17 cellular contexts compared by ENCODE assay signal in genomic region chr17:60743282-60743681, GRCh38.
DNase-seq lines count a peak whose midpoint lies in the region; ATAC-seq and TF ChIP-seq lines count a peak whose summit lies in the region.
"Had no signal": no experiment of that assay in that cellular context is flagged by ENCODE, and none has a peak within 500 bp of the region (broad histone marks: within the 10 kb centered on the region; RNA-seq: fewer than 3 reads in every experiment).

No MANE protein-coding gene starts in this region.

- H3K27ac Mint-ChIP-seq in chondrocyte (ENCODE audit: unreplicated experiment), result peak overlapping the region; percentile 49
- H3K27ac Mint-ChIP-seq: activated CD4-positive, alpha-beta memory T cell treated with anti-CD3 and anti-CD28 coated beads for 36 hours; activated T-helper 17 cell treated with anti-CD3 and anti-CD28 coated beads, Interleukin-2, amount 50 U/mL, for 72 hours had no signal

- no peaks in the 10 kb centered on the region for H3K9me3 Mint-ChIP-seq in chondrocyte (ENCODE audit: low read depth)
- H3K9me3 Mint-ChIP-seq: activated CD4-positive, alpha-beta memory T cell treated with anti-CD3 and anti-CD28 coated beads for 36 hours; activated T-helper 17 cell treated with anti-CD3 and anti-CD28 coated beads, Interleukin-2, amount 50 U/mL, for 72 hours had no signal

- peak overlapping the region; percentile 30 for H3K27ac ChIP-seq in suprapubic skin
- H3K27ac ChIP-seq: colonic mucosa had no signal

- H3K4me1 ChIP-seq in suprapubic skin, result peaks cover 12% of the 10 kb centered on the region
- H3K4me1 ChIP-seq: colonic mucosa had no signal

- peaks cover 4% of the 10 kb centered on the region for H3K36me3 Mint-ChIP-seq in chondrocyte (ENCODE audit: low read depth)

- H3K4me3 ChIP-seq in MG63 (peak overlapping the region; percentile 29), suprapubic skin (no peak overlapping the region)
- H3K4me3 ChIP-seq: colonic mucosa had no signal

- no peak for TF ChIP-seq POLR2A in suprapubic skin (IDR thresholded peaks at IDR 0.05)

- no peak for ATAC-seq in GM21529 (IDR thresholded peaks at IDR 0.05; ENCODE audit: unreplicated experiment)
- ATAC-seq in HG03342 (IDR thresholded peaks at IDR 0.05; ENCODE audit: unreplicated experiment), result no peak
- ATAC-seq: activated T-helper 17 cell treated with anti-CD3 and anti-CD28 coated beads, Interleukin-2, amount 50 U/mL, for 72 hours; left cardiac atrium had no signal

- H3K36me3 ChIP-seq in MG63, result no peaks in the 10 kb centered on the region
- no peaks in the 10 kb centered on the region for H3K36me3 ChIP-seq in suprapubic skin
- H3K36me3 ChIP-seq: colonic mucosa had no signal

- H3K27me3 Mint-ChIP-seq in chondrocyte (ENCODE audit: low read depth), result no peaks in the 10 kb centered on the region
- H3K27me3 Mint-ChIP-seq: activated CD4-positive, alpha-beta memory T cell treated with anti-CD3 and anti-CD28 coated beads for 36 hours; activated T-helper 17 cell treated with anti-CD3 and anti-CD28 coated beads, Interleukin-2, amount 50 U/mL, for 72 hours had no signal

- 80% methylated on average over 1 of the region's 1 CpG for WGBS in suprapubic skin

- no peak for TF ChIP-seq EP300 in suprapubic skin (IDR thresholded peaks at IDR 0.05)

- H3K27me3 ChIP-seq in MG63, result no peaks in the 10 kb centered on the region
- H3K27me3 ChIP-seq in suprapubic skin, result no peaks in the 10 kb centered on the region
- H3K27me3 ChIP-seq: colonic mucosa had no signal

- TF ChIP-seq CTCF in chondrocyte (IDR thresholded peaks at IDR 0.05) (no peak), suprapubic skin (IDR thresholded peaks at IDR 0.05) (no peak)

- H3K4me1 Mint-ChIP-seq in chondrocyte (ENCODE audit: low read depth), result peaks cover 15% of the 10 kb centered on the region

- DNase-seq in MG63 (no peak), chondrocyte (ENCODE audit: low spot score) (no peak), medulla oblongata (ENCODE audit: extremely low spot score) (peak; percentile 6), suprapubic skin (ENCODE audit: low spot score in 2 of 2) (no peak), foreskin melanocyte (no peak), germinal center (ENCODE audit: low spot score) (no peak)
- DNase-seq: activated CD4-positive, alpha-beta memory T cell treated with anti-CD3 and anti-CD28 coated beads for 36 hours; AML-193; colonic mucosa; erythroblast; Karpas-422; left cardiac atrium; NCI-H510A; stimulated activated CD4-positive, alpha-beta T cell treated with anti-CD3 and anti-CD28 coated beads, Interleukin-15, amount 100 ng/mL, for 24 hours had no signal

- H3K9me3 ChIP-seq in MG63 (no peaks in the 10 kb centered on the region), suprapubic skin (no peaks in the 10 kb centered on the region)
- H3K9me3 ChIP-seq: colonic mucosa had no signal

- peak overlapping the region; percentile 55 for H3K4me3 Mint-ChIP-seq in chondrocyte (ENCODE audit: unreplicated experiment)
- H3K4me3 Mint-ChIP-seq: activated CD4-positive, alpha-beta memory T cell treated with anti-CD3 and anti-CD28 coated beads for 36 hours; activated T-helper 17 cell treated with anti-CD3 and anti-CD28 coated beads, Interleukin-2, amount 50 U/mL, for 72 hours had no signal
